35 cellular contexts compared by ENCODE assay signal in the genomic region with DNA sequence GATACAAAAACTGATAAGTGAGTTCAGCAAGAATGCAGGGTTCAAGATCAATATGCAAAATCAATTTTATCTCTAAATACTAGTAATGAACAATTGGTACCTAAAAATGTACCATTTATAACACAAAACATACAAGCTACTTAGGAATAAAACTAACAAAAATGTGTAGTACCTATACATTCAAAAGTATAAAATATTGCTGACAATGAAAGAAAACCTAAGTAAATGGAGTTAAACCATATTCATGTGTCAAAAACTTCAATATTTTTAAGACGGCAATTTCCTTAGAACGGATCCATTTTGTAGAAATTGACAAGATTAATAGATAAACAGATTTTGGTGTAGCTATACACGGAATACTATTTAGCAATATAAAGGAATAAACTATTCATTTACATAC.
"Had no signal": no experiment of that assay in that cellular context is flagged by ENCODE, and none has a peak within 500 bp of the region (broad histone marks: within the 10 kb centered on the region; RNA-seq: fewer than 3 reads in every experiment).

No MANE protein-coding gene starts in this region.

- H3K36me3 ChIP-seq: MG63 had no signal

- DNase-seq: Karpas-422, Kasumi-1, MG63, MM.1S, MV-4-11, NCI-H1048, NCI-H1092, NCI-H1092 treated with DMSO at 0.1 percent for 48 hours, NCI-H1105, NCI-H1105 treated with DMSO at 0.1 percent for 48 hours, NCI-H1417, NCI-H1417 treated with DMSO at 0.1 percent for 48 hours, NCI-H1436, NCI-H1436 treated with DMSO at 0.1 percent for 48 hours, NCI-H146, NCI-H1694, NCI-H1694 treated with DMSO at 0.1 percent for 48 hours, NCI-H187, NCI-H187 treated with DMSO at 0.1 percent for 48 hours, NCI-H1930, NCI-H2029, NCI-H2029 treated with DMSO at 0.1 percent for 48 hours, NCI-H2081, NCI-H2081 treated with DMSO at 0.1 percent for 48 hours, NCI-H2107, NCI-H2171, NCI-H2171 treated with DMSO at 0.1 percent for 48 hours, NCI-H2227 treated with DMSO at 0.1 percent for 48 hours, NCI-H226, NCI-H345, NCI-H446, NCI-H446 treated with DMSO at 0.1 percent for 48 hours, NCI-H510A, NCI-H510A treated with DMSO at 0.1 percent for 48 hours, NCI-H524 had no signal

- H3K9me3 ChIP-seq: MG63 had no signal

- H3K27me3 ChIP-seq: MG63 had no signal

- H3K4me3 ChIP-seq: MG63 had no signal
